ENCODE assay signal across 15 cellular contexts in the genomic region with DNA sequence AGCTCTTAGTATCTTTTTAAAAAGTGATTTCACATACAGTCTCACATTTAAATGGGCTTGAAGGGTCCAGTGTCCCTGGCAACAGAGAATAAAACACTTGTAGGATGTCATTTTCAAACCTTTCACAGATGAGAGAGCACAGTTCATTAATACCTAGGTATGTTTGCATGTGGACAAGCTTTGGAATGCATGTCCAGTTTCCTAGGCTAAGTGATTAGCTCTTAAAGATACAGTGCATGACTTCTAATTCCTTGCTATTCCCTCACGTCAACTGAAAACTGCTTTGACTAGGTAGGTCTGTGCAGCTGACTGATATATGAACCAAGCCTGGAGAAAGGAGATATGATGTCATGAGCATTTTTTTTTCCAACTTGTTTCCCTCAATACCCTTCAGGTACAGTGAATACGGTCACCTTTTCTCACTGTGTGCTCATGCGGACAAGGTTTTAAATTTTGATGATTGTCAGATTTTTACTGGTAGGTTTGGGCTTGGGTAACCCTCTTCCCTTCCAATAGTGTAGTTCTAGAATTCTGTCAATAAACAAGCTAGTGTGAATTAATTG. TPM values are rescaled to one million over a fixed set of nuclear protein-coding genes. Genes with fewer than 3 reads are reported as not detected.
DNase-seq lines count a peak whose midpoint lies in the region; ATAC-seq and FAIRE-seq lines count a peak whose summit lies in the region.
"Had no signal": no experiment of that assay in that cellular context is flagged by ENCODE, and none has a peak within 500 bp of the region (broad histone marks: within the 10 kb centered on the region; RNA-seq: fewer than 3 reads in every experiment).

No MANE protein-coding gene starts in this region.

- H3K36me3 Mint-ChIP-seq in activated T-helper 1 cell treated with anti-CD3 and anti-CD28 coated beads, Interleukin-12 subunit alpha, Interleukin-12 subunit beta, Interleukin-2, Interleukin-4 antibody, amounts not matched to agents 30 ng/mL and 10 ng/mL and 1 ng/mL, durations not matched to agents 14 hours and 24 hours and 36 hours (ENCODE audit: low read depth), result peaks cover 70% of the 10 kb centered on the region
- peaks cover 56% of the 10 kb centered on the region for H3K36me3 Mint-ChIP-seq in natural killer cell treated with Interleukin-12 subunit alpha and Interleukin-12 subunit beta and Interleukin-15 and Interleukin-18, amount 100 ng/mL, for 72 hours

- intact Hi-C loops in activated T-helper 1 cell treated with anti-CD3 and anti-CD28 coated beads, Interleukin-12 subunit alpha, Interleukin-12 subunit beta, Interleukin-2, Interleukin-4 antibody, amounts not matched to agents 30 ng/mL and 10 ng/mL and 1 ng/mL, durations not matched to agents 14 hours and 24 hours and 36 hours (cut with micrococcal nuclease), result loop anchor here (1.0 to 2.0 kb wide), 9 partner anchors 20 to 873 kb away; a partner anchor contains a TSS
- intact Hi-C loops in left ventricle myocardium superior (cut with micrococcal nuclease), result no loop called here

- DNase-seq in Caki2 (ENCODE audit: low read depth) (peak; percentile 29), left ventricle myocardium superior (no peak), NCI-H2171 (lab: John Stamatoyannopoulos, UW) (no peak), HTR-8/SVneo (ENCODE audit: insufficient read length, low spot score) (no peak)
- no peak for DNase-seq in activated T-helper 1 cell treated with anti-CD3 and anti-CD28 coated beads, Interleukin-12 subunit alpha, Interleukin-12 subunit beta, Interleukin-2, Interleukin-4 antibody, amounts not matched to agents 30 ng/mL and 10 ng/mL and 1 ng/mL, durations not matched to agents 14 hours and 24 hours and 36 hours (ENCODE audit: low spot score)
- no peak for DNase-seq in natural killer cell treated with Interleukin-12 subunit alpha and Interleukin-12 subunit beta and Interleukin-15 and Interleukin-18, amount 100 ng/mL, for 72 hours (ENCODE audit: low spot score)
- DNase-seq: activated CD4-positive, CD25-positive, alpha-beta regulatory T cell treated with anti-CD3 and anti-CD28 coated beads, Interleukin-2, amount 50 U/mL, for 72 hours; dorsolateral prefrontal cortex; foreskin fibroblast; KG1; NCI-H2081 treated with DMSO at 0.1 percent for 48 hours; right cardiac atrium had no signal

- in situ Hi-C loops in Caki2 (cut with HindIII; ENCODE audit: low pct_unique_long_range_greater_than_20kb, low sequenced_read_pairs), result no loop called here

- H3K4me1 Mint-ChIP-seq in activated T-helper 1 cell treated with anti-CD3 and anti-CD28 coated beads, Interleukin-12 subunit alpha, Interleukin-12 subunit beta, Interleukin-2, Interleukin-4 antibody, amounts not matched to agents 30 ng/mL and 10 ng/mL and 1 ng/mL, durations not matched to agents 14 hours and 24 hours and 36 hours (ENCODE audit: low read depth), result peaks cover 69% of the 10 kb centered on the region
- peaks cover 66 to 73% of the 10 kb centered on the region in 2 donors for H3K4me1 Mint-ChIP-seq in natural killer cell treated with Interleukin-12 subunit alpha and Interleukin-12 subunit beta and Interleukin-15 and Interleukin-18, amount 100 ng/mL, for 72 hours (ENCODE audit: low read depth in 2 of 2)

- H3K9me3 Mint-ChIP-seq in activated T-helper 1 cell treated with anti-CD3 and anti-CD28 coated beads, Interleukin-12 subunit alpha, Interleukin-12 subunit beta, Interleukin-2, Interleukin-4 antibody, amounts not matched to agents 30 ng/mL and 10 ng/mL and 1 ng/mL, durations not matched to agents 14 hours and 24 hours and 36 hours, result peaks cover 5% of the 10 kb centered on the region
- H3K9me3 Mint-ChIP-seq in natural killer cell treated with Interleukin-12 subunit alpha and Interleukin-12 subunit beta and Interleukin-15 and Interleukin-18, amount 100 ng/mL, for 72 hours, result no peaks in the 10 kb centered on the region

- no peaks in the 10 kb centered on the region for H3K27me3 Mint-ChIP-seq in activated T-helper 1 cell treated with anti-CD3 and anti-CD28 coated beads, Interleukin-12 subunit alpha, Interleukin-12 subunit beta, Interleukin-2, Interleukin-4 antibody, amounts not matched to agents 30 ng/mL and 10 ng/mL and 1 ng/mL, durations not matched to agents 14 hours and 24 hours and 36 hours (ENCODE audit: insufficient read depth)
- no peaks in the 10 kb centered on the region for H3K27me3 Mint-ChIP-seq in natural killer cell treated with Interleukin-12 subunit alpha and Interleukin-12 subunit beta and Interleukin-15 and Interleukin-18, amount 100 ng/mL, for 72 hours

- H3K4me3 Mint-ChIP-seq in activated T-helper 1 cell treated with anti-CD3 and anti-CD28 coated beads, Interleukin-12 subunit alpha, Interleukin-12 subunit beta, Interleukin-2, Interleukin-4 antibody, amounts not matched to agents 30 ng/mL and 10 ng/mL and 1 ng/mL, durations not matched to agents 14 hours and 24 hours and 36 hours, result peak overlapping the region; percentile 81
- peak overlapping the region; percentile 86 for H3K4me3 Mint-ChIP-seq in natural killer cell treated with Interleukin-12 subunit alpha and Interleukin-12 subunit beta and Interleukin-15 and Interleukin-18, amount 100 ng/mL, for 72 hours

- H3K27ac Mint-ChIP-seq in activated T-helper 1 cell treated with anti-CD3 and anti-CD28 coated beads, Interleukin-12 subunit alpha, Interleukin-12 subunit beta, Interleukin-2, Interleukin-4 antibody, amounts not matched to agents 30 ng/mL and 10 ng/mL and 1 ng/mL, durations not matched to agents 14 hours and 24 hours and 36 hours, result peak overlapping the region; percentile 93
- H3K27ac Mint-ChIP-seq in natural killer cell treated with Interleukin-12 subunit alpha and Interleukin-12 subunit beta and Interleukin-15 and Interleukin-18, amount 100 ng/mL, for 72 hours, result peak overlapping the region; percentile 95 to 97

- ATAC-seq in HG02610 (IDR thresholded peaks at IDR 0.05; ENCODE audit: unreplicated experiment) (peak; percentile 29), left ventricle myocardium superior (no peak)
- ATAC-seq in natural killer cell treated with Interleukin-12 subunit alpha and Interleukin-12 subunit beta and Interleukin-15 and Interleukin-18, amount 100 ng/mL, for 72 hours, result peak; percentile 49
- ATAC-seq: HCT116, right cardiac atrium, SK-N-SH treated with all-trans-retinoic acid at 6 μM for 48 hours had no signal

- FAIRE-seq in HTR-8/SVneo (lab: Jason Lieb, UNC), result no peak

RNA-seq across cellular contexts. Expression of a gene that starts 41.6 kb away (rescaled TPM):
- 36.8 and 44.8 TPM in 2 replicates for total RNA-seq in Caki2 (2014; rRNA removed; shearing (Covaris generic); ENCODE audit: low replicate concordance)
- total RNA-seq in activated T-helper 1 cell treated with anti-CD3 and anti-CD28 coated beads, Interleukin-12 subunit alpha, Interleukin-12 subunit beta, Interleukin-2, Interleukin-4 antibody, amounts not matched to agents 30 ng/mL and 10 ng/mL and 1 ng/mL, durations not matched to agents 14 hours and 24 hours and 36 hours, result 60.8 and 63.6 TPM in 2 replicates
- 10 to 100 TPM; 50.4 to 56.4 TPM for total RNA-seq in natural killer cell treated with Interleukin-12 subunit alpha and Interleukin-12 subunit beta and Interleukin-15 and Interleukin-18, amount 100 ng/mL, for 72 hours
- total RNA-seq in left ventricle myocardium superior, result 23.2 TPM
